Comparison of ENCODE assay signal across 27 cellular contexts in the genomic region with DNA sequence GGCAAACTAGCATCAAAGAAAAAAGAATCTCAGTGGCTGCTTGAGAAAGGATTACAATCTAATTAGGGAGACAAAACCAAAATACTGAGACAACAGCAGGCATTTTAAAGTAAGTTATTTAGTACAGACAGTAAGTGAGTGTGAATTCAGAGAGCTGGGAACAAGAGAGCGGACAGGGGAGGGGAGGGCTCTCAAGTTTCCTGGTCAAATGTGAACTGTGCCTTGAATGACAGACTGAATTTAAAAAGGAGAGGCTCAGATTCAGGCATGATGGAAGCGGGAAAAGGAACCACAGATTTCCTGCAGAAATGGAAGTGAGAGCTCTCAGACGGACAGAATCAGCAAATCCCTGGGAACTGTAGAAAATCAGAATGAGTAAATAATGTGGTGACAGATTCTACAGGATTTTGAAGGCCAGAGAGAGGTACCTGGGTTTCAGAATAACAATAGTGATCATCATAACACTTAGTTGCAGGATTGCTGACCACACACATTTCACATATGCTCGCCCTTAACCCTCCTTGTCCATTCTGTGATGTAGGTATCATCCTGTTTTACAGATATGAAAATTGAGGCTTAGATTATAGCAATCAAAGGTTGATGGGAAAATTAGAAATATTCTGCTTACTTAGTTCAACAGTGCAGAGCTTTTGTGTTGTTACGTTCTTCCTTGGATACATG.
"Had no signal": no experiment of that assay in that cellular context is flagged by ENCODE, and none has a peak within 500 bp of the region (broad histone marks: within the 10 kb centered on the region; RNA-seq: fewer than 3 reads in every experiment).

No MANE protein-coding gene starts in this region.

- H3K36me3 Mint-ChIP-seq: activated naive CD8-positive, alpha-beta T cell treated with anti-CD3 and anti-CD28 coated beads for 36 hours had no signal

- H3K27me3 ChIP-seq: adrenal gland, body of pancreas, cardiac muscle cell, colonic mucosa, gastroesophageal sphincter, hepatocyte, neutrophil, ovary, transverse colon had no signal

- H3K9me3 Mint-ChIP-seq: activated naive CD4-positive, alpha-beta T cell treated with anti-CD3 and anti-CD28 coated beads for 36 hours; activated naive CD8-positive, alpha-beta T cell treated with anti-CD3 and anti-CD28 coated beads for 36 hours; naive thymus-derived CD4-positive, alpha-beta T cell had no signal

- H3K9me3 ChIP-seq: adrenal gland, body of pancreas, colonic mucosa, gastroesophageal sphincter, neutrophil, ovary, transverse colon had no signal

- H3K4me3 ChIP-seq: adrenal gland, body of pancreas, cardiac muscle cell, colonic mucosa, gastroesophageal sphincter, hepatocyte, ovary, transverse colon had no signal

- H3K4me1 ChIP-seq: body of pancreas, colonic mucosa, transverse colon had no signal

- H3K4me2 ChIP-seq: hepatocyte had no signal

- H3K36me3 ChIP-seq: adrenal gland, cardiac muscle cell, colonic mucosa, gastroesophageal sphincter, neutrophil, ovary, transverse colon had no signal

- H3K27ac ChIP-seq: adrenal gland, body of pancreas, cardiac muscle cell, colonic mucosa, gastroesophageal sphincter, hepatocyte, neutrophil, ovary, transverse colon had no signal

- ATAC-seq: body of pancreas; gastroesophageal sphincter; naive thymus-derived CD4-positive, alpha-beta T cell had no signal

- H3K4me1 Mint-ChIP-seq: activated naive CD8-positive, alpha-beta T cell treated with anti-CD3 and anti-CD28 coated beads for 36 hours had no signal

- H3K79me2 ChIP-seq: hepatocyte had no signal

- H3K27me3 Mint-ChIP-seq: activated naive CD8-positive, alpha-beta T cell treated with anti-CD3 and anti-CD28 coated beads for 36 hours; progenitor cell of endocrine pancreas had no signal

- H3K4me3 Mint-ChIP-seq: activated naive CD4-positive, alpha-beta T cell treated with anti-CD3 and anti-CD28 coated beads for 36 hours; activated naive CD8-positive, alpha-beta T cell treated with anti-CD3 and anti-CD28 coated beads for 36 hours; naive thymus-derived CD4-positive, alpha-beta T cell had no signal

- DNase-seq: activated CD4-positive, alpha-beta T cell treated with anti-CD3 and anti-CD28 coated beads for 4 hours; activated CD4-positive, alpha-beta T cell treated with anti-CD3 and anti-CD28 coated beads, Interleukin-2, amount 50 U/mL, for 4 hours; activated effector memory CD4-positive, alpha-beta T cell treated with Interleukin-2 at 50 U/mL for 16 hours; activated naive CD4-positive, alpha-beta T cell treated with anti-CD3 and anti-CD28 coated beads for 36 hours; activated naive CD8-positive, alpha-beta T cell treated with anti-CD3 and anti-CD28 coated beads for 36 hours; activated T-cell treated with anti-CD3 and anti-CD28 coated beads for 4 hours; adrenal gland; aorta; body of pancreas; cerebellar nuclear complex; colonic mucosa; effector memory CD4-positive, alpha-beta T cell; erythroblast; islet precursor cell; mammary epithelial cell; midbrain; naive thymus-derived CD4-positive, alpha-beta T cell; ovary; retina; stimulated activated CD4-positive, alpha-beta T cell treated with anti-CD3 and anti-CD28 coated beads, Interleukin-2, amount 100 ng/mL, for 48 hours; stimulated activated naive CD4-positive, alpha-beta T cell treated with Interleukin-2 at 50 U/mL for 16 hours; transverse colon had no signal

- H3K27ac Mint-ChIP-seq: activated naive CD4-positive, alpha-beta T cell treated with anti-CD3 and anti-CD28 coated beads for 36 hours; activated naive CD8-positive, alpha-beta T cell treated with anti-CD3 and anti-CD28 coated beads for 36 hours; naive thymus-derived CD4-positive, alpha-beta T cell; progenitor cell of endocrine pancreas had no signal

- H2AFZ ChIP-seq: hepatocyte had no signal
